15 cellular contexts compared by ENCODE assay signal in genomic region chr18:36295880-36296301, GRCh38. TPM values are rescaled to one million over a fixed set of nuclear protein-coding genes. Genes with fewer than 3 reads are reported as not detected.
DNase-seq lines count a peak whose midpoint lies in the region; ATAC-seq, FAIRE-seq and TF ChIP-seq lines count a peak whose summit lies in the region.
"Had no signal": no experiment of that assay in that cellular context is flagged by ENCODE, and none has a peak within 500 bp of the region (broad histone marks: within the 10 kb centered on the region; RNA-seq: fewer than 3 reads in every experiment).

No MANE protein-coding gene starts in this region.

- no peak for FAIRE-seq in astrocyte (lab: Jason Lieb, UNC)
- FAIRE-seq in GM12892 (lab: Jason Lieb, UNC), result no peak
- FAIRE-seq: small intestine had no signal

- H3K9ac ChIP-seq in astrocyte (ENCODE audit: low read length), result no peak overlapping the region
- H3K9ac ChIP-seq in iPS-15b (ENCODE audit: low read depth, low read length), result no peak overlapping the region

- peaks cover 17% of the 10 kb centered on the region for H3K27me3 Mint-ChIP-seq in astrocyte (ENCODE audit: low read depth, unreplicated experiment)

- peaks cover 8% of the 10 kb centered on the region for H3K4me1 ChIP-seq in astrocyte (ENCODE audit: insufficient read depth, low read length)
- no peaks in the 10 kb centered on the region for H3K4me1 ChIP-seq in iPS-15b (ENCODE audit: control insufficient read depth, insufficient read depth, low read length)
- peaks cover 0 to 3% of the 10 kb centered on the region in 2 donors for H3K4me1 ChIP-seq in thoracic aorta (ENCODE audit: control insufficient read depth in 1 of 2, low read depth in 2 of 2)

- no peaks in the 10 kb centered on the region for H3K36me3 ChIP-seq in astrocyte (ENCODE audit: insufficient read depth, low read length)
- no peaks in the 10 kb centered on the region for H3K36me3 ChIP-seq in iPS-15b (ENCODE audit: control insufficient read depth, insufficient read depth, low read length)
- no peaks in the 10 kb centered on the region for H3K36me3 ChIP-seq in thoracic aorta

- no peak for TF ChIP-seq POLR2A in GM12892 (IDR thresholded peaks at IDR 0.05; ENCODE audit: low read depth, low read length)

- no peak overlapping the region for H3K27ac Mint-ChIP-seq in astrocyte (ENCODE audit: unreplicated experiment)
- H3K27ac Mint-ChIP-seq: activated CD8-positive, alpha-beta T cell treated with anti-CD3 and anti-CD28 coated beads for 36 hours; activated naive CD4-positive, alpha-beta T cell treated with anti-CD3 and anti-CD28 coated beads, Interleukin-2, amount 50 U/mL, for 24 hours; natural killer cell treated with Interleukin-12 subunit alpha and Interleukin-12 subunit beta and Interleukin-15 and Interleukin-18, amount 100 ng/mL, for 72 hours had no signal

- H3K4me3 ChIP-seq in astrocyte (ENCODE audit: insufficient read depth, low read depth, low read length) (no peak overlapping the region), iPS-15b (ENCODE audit: low read depth, low read length) (peak overlapping the region; percentile 27), thoracic aorta (peak overlapping the region; percentile 97)

- peak overlapping the region; percentile 84 for H3K4me2 ChIP-seq in astrocyte (ENCODE audit: low read length)

- H3K79me2 ChIP-seq in astrocyte (ENCODE audit: insufficient read depth, low read length), result peaks cover 17% of the 10 kb centered on the region

- no peaks in the 10 kb centered on the region for H3K36me3 Mint-ChIP-seq in astrocyte (ENCODE audit: low read depth, unreplicated experiment)
- H3K36me3 Mint-ChIP-seq: activated naive CD4-positive, alpha-beta T cell treated with anti-CD3 and anti-CD28 coated beads, Interleukin-2, amount 50 U/mL, for 24 hours; natural killer cell treated with Interleukin-12 subunit alpha and Interleukin-12 subunit beta and Interleukin-15 and Interleukin-18, amount 100 ng/mL, for 72 hours had no signal

- peaks cover 2% of the 10 kb centered on the region for H4K20me1 ChIP-seq in astrocyte (ENCODE audit: insufficient read depth, low read length)

- no peaks in the 10 kb centered on the region for H3K4me1 Mint-ChIP-seq in astrocyte (ENCODE audit: low read depth, unreplicated experiment)
- H3K4me1 Mint-ChIP-seq: activated naive CD4-positive, alpha-beta T cell treated with anti-CD3 and anti-CD28 coated beads, Interleukin-2, amount 50 U/mL, for 24 hours had no signal

- TF ChIP-seq CTCF in astrocyte (IDR thresholded peaks at IDR 0.05; ENCODE audit: insufficient read depth, low read depth, low read length) (no peak), thoracic aorta (IDR thresholded peaks at IDR 0.05) (no peak)

- no peaks in the 10 kb centered on the region for H3K27me3 ChIP-seq in astrocyte (ENCODE audit: insufficient read depth, low read length)
- H3K27me3 ChIP-seq in iPS-15b (ENCODE audit: control insufficient read depth, insufficient read depth, low read length), result peaks cover 72% of the 10 kb centered on the region
- H3K27me3 ChIP-seq in thoracic aorta (replicated peaks; ENCODE audit: insufficient read depth), result no peaks in the 10 kb centered on the region
- H3K27me3 ChIP-seq: foreskin keratinocyte had no signal

- H3K4me3 Mint-ChIP-seq in astrocyte (ENCODE audit: unreplicated experiment), result no peak overlapping the region
- H3K4me3 Mint-ChIP-seq: activated CD8-positive, alpha-beta T cell treated with anti-CD3 and anti-CD28 coated beads for 36 hours; activated naive CD4-positive, alpha-beta T cell treated with anti-CD3 and anti-CD28 coated beads, Interleukin-2, amount 50 U/mL, for 24 hours; natural killer cell treated with Interleukin-12 subunit alpha and Interleukin-12 subunit beta and Interleukin-15 and Interleukin-18, amount 100 ng/mL, for 72 hours had no signal

- no peaks in the 10 kb centered on the region for H3K9me3 Mint-ChIP-seq in astrocyte (ENCODE audit: unreplicated experiment)
- H3K9me3 Mint-ChIP-seq: activated CD8-positive, alpha-beta T cell treated with anti-CD3 and anti-CD28 coated beads for 36 hours; activated naive CD4-positive, alpha-beta T cell treated with anti-CD3 and anti-CD28 coated beads, Interleukin-2, amount 50 U/mL, for 24 hours; natural killer cell treated with Interleukin-12 subunit alpha and Interleukin-12 subunit beta and Interleukin-15 and Interleukin-18, amount 100 ng/mL, for 72 hours had no signal

- DNase-seq in NCI-H146 (lab: John Stamatoyannopoulos, UW) (peak; percentile 36), NCI-H146 treated with DMSO at 0.1 percent for 48 hours (lab: John Stamatoyannopoulos, UW; ENCODE audit: unreplicated experiment) (no peak), astrocyte (ENCODE audit: low read depth) (no peak), thoracic aorta (ENCODE audit: low spot score) (no peak), GM12892 (ENCODE audit: insufficient read length) (no peak), DMS153 (lab: John Stamatoyannopoulos, UW) (no peak), dermis blood vessel endothelial cell (no peak)
- DNase-seq: cortex of kidney, MV-4-11, small intestine had no signal

- H2AFZ ChIP-seq in astrocyte (ENCODE audit: low read depth, low read length), result peak overlapping the region; percentile 42

- H3K9me3 ChIP-seq in astrocyte (ENCODE audit: insufficient read depth, low read depth, low read length) (no peaks in the 10 kb centered on the region), iPS-15b (ENCODE audit: control insufficient read depth, insufficient read depth, low read length) (no peaks in the 10 kb centered on the region), thoracic aorta (no peaks in the 10 kb centered on the region)

- ATAC-seq in thoracic aorta (ENCODE audit: insufficient number of reproducible peaks, low FRiP score, low read depth), result no peak
- ATAC-seq: natural killer cell treated with Interleukin-12 subunit alpha and Interleukin-12 subunit beta and Interleukin-15 and Interleukin-18, amount 100 ng/mL, for 72 hours had no signal

- H3K27ac ChIP-seq in astrocyte (ENCODE audit: low read depth, low read length) (no peak overlapping the region), thoracic aorta (peak overlapping the region in 1 of 2 donors; percentile 86)
- H3K27ac ChIP-seq: foreskin keratinocyte had no signal

RNA-seq across cellular contexts. Expression of gene FHOD3, which starts 1.6 kb away (rescaled TPM):
- total RNA-seq in astrocyte (5.9 and 6.1 TPM in 2 replicates), thoracic aorta (10 to 100 TPM; 19.8 to 24.9 TPM), dermis blood vessel endothelial cell (0.14 and 0.34 TPM in 2 replicates)
- 13.6 TPM for polyA plus RNA-seq in GM12892 (2012; ENCODE audit: missing spikeins)
- total RNA-seq: activated CD8-positive, alpha-beta T cell treated with anti-CD3 and anti-CD28 coated beads for 36 hours; natural killer cell treated with Interleukin-12 subunit alpha and Interleukin-12 subunit beta and Interleukin-15 and Interleukin-18, amount 100 ng/mL, for 72 hours had no signal
